ENCODE assay signal across 1 cellular context in the genomic region with DNA sequence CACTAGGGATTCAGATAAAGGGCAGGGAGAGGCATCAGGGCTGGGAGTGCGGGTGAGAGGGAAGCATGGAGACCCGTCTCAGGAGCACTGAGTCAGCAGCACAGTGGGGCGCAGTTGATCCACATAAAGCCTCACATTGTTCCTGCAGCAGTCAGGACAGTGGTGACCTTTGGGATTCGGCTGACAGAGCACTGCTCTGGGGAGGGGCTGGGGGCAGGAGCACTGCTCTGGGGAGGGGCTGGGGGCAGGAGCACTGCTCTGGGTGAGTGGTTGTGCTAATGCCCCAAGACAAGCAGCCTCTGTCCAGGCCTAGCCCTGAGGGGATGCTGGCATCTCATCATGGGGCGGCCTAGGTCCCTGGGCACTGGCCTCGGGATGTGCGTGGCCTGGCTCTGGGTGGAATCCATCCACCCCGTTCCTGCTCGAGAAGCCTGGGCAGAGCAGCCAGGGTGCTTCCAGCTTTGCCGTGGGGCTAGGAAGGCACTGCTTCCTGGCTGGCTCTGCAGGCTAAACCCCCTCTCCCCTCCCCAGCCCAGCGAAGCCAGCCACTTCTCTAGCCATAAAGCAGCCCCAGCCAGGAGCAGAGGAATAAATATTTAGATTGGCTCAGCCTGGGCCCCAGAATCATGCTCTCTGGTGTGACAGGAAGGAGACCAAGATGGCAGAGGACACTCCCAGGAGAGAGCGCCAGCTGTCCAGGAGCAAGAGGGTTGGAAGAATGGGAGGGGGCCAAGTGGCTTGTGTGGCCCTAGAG.
TF ChIP-seq lines count a peak whose summit lies in the region.

No MANE protein-coding gene starts in this region.

TF ChIP-seq in HepG2, 621 proteins besides CTCF, POLR2A, EP300 and RAD21 (continued from another document and continues in another):
- no peak for TF ChIP-seq JUNB (CRISPR knock-in tag; IDR thresholded peaks at IDR 0.05; ENCODE audit: borderline replicate concordance)
- TF ChIP-seq SNAI1 (CRISPR knock-in tag; IDR thresholded peaks at IDR 0.05; ENCODE audit: borderline replicate concordance), result no peak
- TF ChIP-seq, protein P1, sequence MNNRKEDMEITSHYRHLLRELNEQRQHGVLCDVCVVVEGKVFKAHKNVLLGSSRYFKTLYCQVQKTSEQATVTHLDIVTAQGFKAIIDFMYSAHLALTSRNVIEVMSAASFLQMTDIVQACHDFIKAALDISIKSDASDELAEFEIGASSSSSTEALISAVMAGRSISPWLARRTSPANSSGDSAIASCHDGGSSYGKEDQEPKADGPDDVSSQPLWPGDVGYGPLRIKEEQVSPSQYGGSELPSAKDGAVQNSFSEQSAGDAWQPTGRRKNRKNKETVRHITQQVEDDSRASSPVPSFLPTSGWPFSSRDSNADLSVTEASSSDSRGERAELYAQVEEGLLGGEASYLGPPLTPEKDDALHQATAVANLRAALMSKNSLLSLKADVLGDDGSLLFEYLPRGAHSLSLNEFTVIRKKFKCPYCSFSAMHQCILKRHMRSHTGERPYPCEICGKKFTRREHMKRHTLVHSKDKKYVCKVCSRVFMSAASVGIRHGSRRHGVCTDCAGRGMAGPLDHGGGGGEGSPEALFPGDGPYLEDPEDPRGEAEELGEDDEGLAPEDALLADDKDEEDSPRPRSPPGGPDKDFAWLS (CRISPR knock-in tag; IDR thresholded peaks at IDR 0.05; ENCODE audit: borderline replicate concordance), result no peak
- TF ChIP-seq RAD51 (IDR thresholded peaks at IDR 0.05; ENCODE audit: borderline replicate concordance), result no peak
- no peak for TF ChIP-seq MLLT10 (CRISPR knock-in tag; IDR thresholded peaks at IDR 0.05)
- no peak for TF ChIP-seq PTBP1 (IDR thresholded peaks at IDR 0.05; ENCODE audit: low read depth, low read length, poor library complexity, severe bottlenecking)
- TF ChIP-seq, protein P2, sequence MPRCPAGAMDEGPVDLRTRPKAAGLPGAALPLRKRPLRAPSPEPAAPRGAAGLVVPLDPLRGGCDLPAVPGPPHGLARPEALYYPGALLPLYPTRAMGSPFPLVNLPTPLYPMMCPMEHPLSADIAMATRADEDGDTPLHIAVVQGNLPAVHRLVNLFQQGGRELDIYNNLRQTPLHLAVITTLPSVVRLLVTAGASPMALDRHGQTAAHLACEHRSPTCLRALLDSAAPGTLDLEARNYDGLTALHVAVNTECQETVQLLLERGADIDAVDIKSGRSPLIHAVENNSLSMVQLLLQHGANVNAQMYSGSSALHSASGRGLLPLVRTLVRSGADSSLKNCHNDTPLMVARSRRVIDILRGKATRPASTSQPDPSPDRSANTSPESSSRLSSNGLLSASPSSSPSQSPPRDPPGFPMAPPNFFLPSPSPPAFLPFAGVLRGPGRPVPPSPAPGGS (CRISPR knock-in tag; IDR thresholded peaks at IDR 0.05), result 0 out of 2 replicates have a peak, but pooled peaks have one; percentile 48
- no peak for TF ChIP-seq ZFP36L1 (CRISPR knock-in tag; IDR thresholded peaks at IDR 0.05)
- TF ChIP-seq NFATC3 (CRISPR knock-in tag; IDR thresholded peaks at IDR 0.05), result no peak
- TF ChIP-seq, protein P3, sequence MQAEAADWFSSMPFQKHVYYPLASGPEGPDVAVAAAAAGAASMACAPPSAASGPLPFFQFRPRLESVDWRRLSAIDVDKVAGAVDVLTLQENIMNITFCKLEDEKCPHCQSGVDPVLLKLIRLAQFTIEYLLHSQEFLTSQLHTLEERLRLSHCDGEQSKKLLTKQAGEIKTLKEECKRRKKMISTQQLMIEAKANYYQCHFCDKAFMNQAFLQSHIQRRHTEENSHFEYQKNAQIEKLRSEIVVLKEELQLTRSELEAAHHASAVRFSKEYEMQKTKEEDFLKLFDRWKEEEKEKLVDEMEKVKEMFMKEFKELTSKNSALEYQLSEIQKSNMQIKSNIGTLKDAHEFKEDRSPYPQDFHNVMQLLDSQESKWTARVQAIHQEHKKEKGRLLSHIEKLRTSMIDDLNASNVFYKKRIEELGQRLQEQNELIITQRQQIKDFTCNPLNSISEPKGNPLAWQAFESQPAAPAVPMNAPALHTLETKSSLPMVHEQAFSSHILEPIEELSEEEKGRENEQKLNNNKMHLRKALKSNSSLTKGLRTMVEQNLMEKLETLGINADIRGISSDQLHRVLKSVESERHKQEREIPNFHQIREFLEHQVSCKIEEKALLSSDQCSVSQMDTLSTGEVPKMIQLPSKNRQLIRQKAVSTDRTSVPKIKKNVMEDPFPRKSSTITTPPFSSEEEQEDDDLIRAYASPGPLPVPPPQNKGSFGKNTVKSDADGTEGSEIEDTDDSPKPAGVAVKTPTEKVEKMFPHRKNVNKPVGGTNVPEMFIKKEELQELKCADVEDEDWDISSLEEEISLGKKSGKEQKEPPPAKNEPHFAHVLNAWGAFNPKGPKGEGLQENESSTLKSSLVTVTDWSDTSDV (CRISPR knock-in tag; IDR thresholded peaks at IDR 0.05), result no peak
- 0 out of 2 replicates have a peak, but pooled peaks have one; percentile 15 for TF ChIP-seq ZBTB7B (CRISPR knock-in tag; IDR thresholded peaks at IDR 0.05)
- peak; percentile 36 for TF ChIP-seq AGO1 (IDR thresholded peaks at IDR 0.05; ENCODE audit: low read depth, low read length, poor library complexity, severe bottlenecking)
- TF ChIP-seq, protein P4, sequence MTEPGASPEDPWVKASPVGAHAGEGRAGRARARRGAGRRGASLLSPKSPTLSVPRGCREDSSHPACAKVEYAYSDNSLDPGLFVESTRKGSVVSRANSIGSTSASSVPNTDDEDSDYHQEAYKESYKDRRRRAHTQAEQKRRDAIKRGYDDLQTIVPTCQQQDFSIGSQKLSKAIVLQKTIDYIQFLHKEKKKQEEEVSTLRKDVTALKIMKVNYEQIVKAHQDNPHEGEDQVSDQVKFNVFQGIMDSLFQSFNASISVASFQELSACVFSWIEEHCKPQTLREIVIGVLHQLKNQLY (CRISPR knock-in tag; IDR thresholded peaks at IDR 0.05), result 0 out of 2 replicates have a peak, but pooled peaks have one; percentile 22
- no peak for TF ChIP-seq MTF1 (CRISPR knock-in tag; IDR thresholded peaks at IDR 0.05)
- TF ChIP-seq ZKSCAN1 (IDR thresholded peaks at IDR 0.05; ENCODE audit: low read length), result no peak
- no peak for TF ChIP-seq HMG20B (CRISPR knock-in tag; conservative IDR thresholded peaks at IDR 0.05)
- TF ChIP-seq, protein P5, sequence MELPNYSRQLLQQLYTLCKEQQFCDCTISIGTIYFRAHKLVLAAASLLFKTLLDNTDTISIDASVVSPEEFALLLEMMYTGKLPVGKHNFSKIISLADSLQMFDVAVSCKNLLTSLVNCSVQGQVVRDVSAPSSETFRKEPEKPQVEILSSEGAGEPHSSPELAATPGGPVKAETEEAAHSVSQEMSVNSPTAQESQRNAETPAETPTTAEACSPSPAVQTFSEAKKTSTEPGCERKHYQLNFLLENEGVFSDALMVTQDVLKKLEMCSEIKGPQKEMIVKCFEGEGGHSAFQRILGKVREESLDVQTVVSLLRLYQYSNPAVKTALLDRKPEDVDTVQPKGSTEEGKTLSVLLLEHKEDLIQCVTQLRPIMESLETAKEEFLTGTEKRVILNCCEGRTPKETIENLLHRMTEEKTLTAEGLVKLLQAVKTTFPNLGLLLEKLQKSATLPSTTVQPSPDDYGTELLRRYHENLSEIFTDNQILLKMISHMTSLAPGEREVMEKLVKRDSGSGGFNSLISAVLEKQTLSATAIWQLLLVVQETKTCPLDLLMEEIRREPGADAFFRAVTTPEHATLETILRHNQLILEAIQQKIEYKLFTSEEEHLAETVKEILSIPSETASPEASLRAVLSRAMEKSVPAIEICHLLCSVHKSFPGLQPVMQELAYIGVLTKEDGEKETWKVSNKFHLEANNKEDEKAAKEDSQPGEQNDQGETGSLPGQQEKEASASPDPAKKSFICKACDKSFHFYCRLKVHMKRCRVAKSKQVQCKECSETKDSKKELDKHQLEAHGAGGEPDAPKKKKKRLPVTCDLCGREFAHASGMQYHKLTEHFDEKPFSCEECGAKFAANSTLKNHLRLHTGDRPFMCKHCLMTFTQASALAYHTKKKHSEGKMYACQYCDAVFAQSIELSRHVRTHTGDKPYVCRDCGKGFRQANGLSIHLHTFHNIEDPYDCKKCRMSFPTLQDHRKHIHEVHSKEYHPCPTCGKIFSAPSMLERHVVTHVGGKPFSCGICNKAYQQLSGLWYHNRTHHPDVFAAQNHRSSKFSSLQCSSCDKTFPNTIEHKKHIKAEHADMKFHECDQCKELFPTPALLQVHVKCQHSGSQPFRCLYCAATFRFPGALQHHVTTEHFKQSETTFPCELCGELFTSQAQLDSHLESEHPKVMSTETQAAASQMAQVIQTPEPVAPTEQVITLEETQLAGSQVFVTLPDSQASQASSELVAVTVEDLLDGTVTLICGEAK (IDR thresholded peaks at IDR 0.05), result no peak
- TF ChIP-seq, protein P5 (CRISPR knock-in tag; IDR thresholded peaks at IDR 0.05), result no peak
- no peak for TF ChIP-seq ZNF496 (CRISPR knock-in tag; IDR thresholded peaks at IDR 0.05; ENCODE audit: insufficient replicate concordance)
- TF ChIP-seq, protein P6, sequence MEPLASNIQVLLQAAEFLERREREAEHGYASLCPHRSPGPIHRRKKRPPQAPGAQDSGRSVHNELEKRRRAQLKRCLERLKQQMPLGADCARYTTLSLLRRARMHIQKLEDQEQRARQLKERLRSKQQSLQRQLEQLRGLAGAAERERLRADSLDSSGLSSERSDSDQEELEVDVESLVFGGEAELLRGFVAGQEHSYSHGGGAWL (CRISPR knock-in tag; IDR thresholded peaks at IDR 0.05), result no peak
- peak; percentile 7; the same call in 1 of the 2 replicates for TF ChIP-seq CBX5 (CRISPR knock-in tag; IDR thresholded peaks at IDR 0.05; ENCODE audit: borderline replicate concordance)
- no peak for TF ChIP-seq HOXD1 (CRISPR knock-in tag; IDR thresholded peaks at IDR 0.05)
- no peak for TF ChIP-seq NRL (CRISPR knock-in tag; IDR thresholded peaks at IDR 0.05; ENCODE audit: borderline replicate concordance)
- TF ChIP-seq SMYD3 (CRISPR knock-in tag; IDR thresholded peaks at IDR 0.05), result no peak
- no peak for TF ChIP-seq EZH2 (conservative IDR thresholded peaks at IDR 0.05; ENCODE audit: low read depth, low read length)
- TF ChIP-seq, protein P7, sequence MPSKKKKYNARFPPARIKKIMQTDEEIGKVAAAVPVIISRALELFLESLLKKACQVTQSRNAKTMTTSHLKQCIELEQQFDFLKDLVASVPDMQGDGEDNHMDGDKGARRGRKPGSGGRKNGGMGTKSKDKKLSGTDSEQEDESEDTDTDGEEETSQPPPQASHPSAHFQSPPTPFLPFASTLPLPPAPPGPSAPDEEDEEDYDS (CRISPR knock-in tag; IDR thresholded peaks at IDR 0.05), result no peak
- no peak; the same call in 1 of the 2 replicates for TF ChIP-seq ZNF777 (CRISPR knock-in tag; IDR thresholded peaks at IDR 0.05)
- no peak for TF ChIP-seq ZNF562 (CRISPR knock-in tag; IDR thresholded peaks at IDR 0.05; ENCODE audit: borderline replicate concordance)
- TF ChIP-seq ZBTB7A (CRISPR knock-in tag; IDR thresholded peaks at IDR 0.05), result no peak
- peak; percentile 64; the same call in 1 of the 2 replicates for TF ChIP-seq SOX5 (CRISPR knock-in tag; IDR thresholded peaks at IDR 0.05; ENCODE audit: borderline replicate concordance)
- TF ChIP-seq, protein P8, sequence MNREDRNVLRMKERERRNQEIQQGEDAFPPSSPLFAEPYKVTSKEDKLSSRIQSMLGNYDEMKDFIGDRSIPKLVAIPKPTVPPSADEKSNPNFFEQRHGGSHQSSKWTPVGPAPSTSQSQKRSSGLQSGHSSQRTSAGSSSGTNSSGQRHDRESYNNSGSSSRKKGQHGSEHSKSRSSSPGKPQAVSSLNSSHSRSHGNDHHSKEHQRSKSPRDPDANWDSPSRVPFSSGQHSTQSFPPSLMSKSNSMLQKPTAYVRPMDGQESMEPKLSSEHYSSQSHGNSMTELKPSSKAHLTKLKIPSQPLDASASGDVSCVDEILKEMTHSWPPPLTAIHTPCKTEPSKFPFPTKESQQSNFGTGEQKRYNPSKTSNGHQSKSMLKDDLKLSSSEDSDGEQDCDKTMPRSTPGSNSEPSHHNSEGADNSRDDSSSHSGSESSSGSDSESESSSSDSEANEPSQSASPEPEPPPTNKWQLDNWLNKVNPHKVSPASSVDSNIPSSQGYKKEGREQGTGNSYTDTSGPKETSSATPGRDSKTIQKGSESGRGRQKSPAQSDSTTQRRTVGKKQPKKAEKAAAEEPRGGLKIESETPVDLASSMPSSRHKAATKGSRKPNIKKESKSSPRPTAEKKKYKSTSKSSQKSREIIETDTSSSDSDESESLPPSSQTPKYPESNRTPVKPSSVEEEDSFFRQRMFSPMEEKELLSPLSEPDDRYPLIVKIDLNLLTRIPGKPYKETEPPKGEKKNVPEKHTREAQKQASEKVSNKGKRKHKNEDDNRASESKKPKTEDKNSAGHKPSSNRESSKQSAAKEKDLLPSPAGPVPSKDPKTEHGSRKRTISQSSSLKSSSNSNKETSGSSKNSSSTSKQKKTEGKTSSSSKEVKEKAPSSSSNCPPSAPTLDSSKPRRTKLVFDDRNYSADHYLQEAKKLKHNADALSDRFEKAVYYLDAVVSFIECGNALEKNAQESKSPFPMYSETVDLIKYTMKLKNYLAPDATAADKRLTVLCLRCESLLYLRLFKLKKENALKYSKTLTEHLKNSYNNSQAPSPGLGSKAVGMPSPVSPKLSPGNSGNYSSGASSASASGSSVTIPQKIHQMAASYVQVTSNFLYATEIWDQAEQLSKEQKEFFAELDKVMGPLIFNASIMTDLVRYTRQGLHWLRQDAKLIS (CRISPR knock-in tag; IDR thresholded peaks at IDR 0.05), result no peak
- TF ChIP-seq NCOA5 (CRISPR knock-in tag; IDR thresholded peaks at IDR 0.05), result no peak
- TF ChIP-seq SMC3 (IDR thresholded peaks at IDR 0.05; ENCODE audit: low read length), result no peak
